19 cellular contexts compared by ENCODE assay signal in genomic region chr12:54932038-54932437, GRCh38. TPM values are rescaled to one million over a fixed set of nuclear protein-coding genes. Genes with fewer than 3 reads are reported as not detected.
DNase-seq lines count a peak whose midpoint lies in the region; ATAC-seq, FAIRE-seq and TF ChIP-seq lines count a peak whose summit lies in the region.
"Had no signal": no experiment of that assay in that cellular context is flagged by ENCODE, and none has a peak within 500 bp of the region (broad histone marks: within the 10 kb centered on the region; RNA-seq: fewer than 3 reads in every experiment).

No MANE protein-coding gene starts in this region.

- H3K4me1 ChIP-seq in vagina = peaks cover 9% of the 10 kb centered on the region

- H3K27ac Mint-ChIP-seq in activated CD4-positive, alpha-beta T cell treated with anti-CD3 and anti-CD28 coated beads, Interleukin-2, amount 10 ng/mL, durations not matched to agents 24 days and 14 days = peak overlapping the region; percentile 41
- peak overlapping the region; percentile 99 for H3K27ac Mint-ChIP-seq in activated CD8-positive, alpha-beta T cell treated with anti-CD3 and anti-CD28 coated beads for 36 hours
- H3K27ac Mint-ChIP-seq: CD4-positive, alpha-beta T cell had no signal

- peak overlapping the region; percentile 99 for H3K27ac ChIP-seq in epithelial cell of prostate
- H3K27ac ChIP-seq in vagina = no peak overlapping the region
- H3K27ac ChIP-seq: A549, Peyer's patch had no signal

- no peaks in the 10 kb centered on the region for H3K27me3 Mint-ChIP-seq in activated CD4-positive, alpha-beta T cell treated with anti-CD3 and anti-CD28 coated beads, Interleukin-2, amount 10 ng/mL, durations not matched to agents 24 days and 14 days
- no peaks in the 10 kb centered on the region for H3K27me3 Mint-ChIP-seq in activated CD8-positive, alpha-beta T cell treated with anti-CD3 and anti-CD28 coated beads for 36 hours
- H3K27me3 Mint-ChIP-seq: CD4-positive, alpha-beta T cell had no signal

- POLR2A ChIA-PET in activated CD8-positive, alpha-beta T cell treated with anti-CD3 and anti-CD28 coated beads for 36 hours (lab: Charles Lee) = no interaction called here

- no peak for ATAC-seq in activated CD8-positive, alpha-beta T cell treated with anti-CD3 and anti-CD28 coated beads for 36 hours

- no peak for TF ChIP-seq CTCF in activated CD8-positive, alpha-beta T cell treated with anti-CD3 and anti-CD28 coated beads for 36 hours (IDR thresholded peaks at IDR 0.05)
- TF ChIP-seq CTCF in vagina (IDR thresholded peaks at IDR 0.05) = no peak

- CTCF ChIA-PET in activated CD8-positive, alpha-beta T cell treated with anti-CD3 and anti-CD28 coated beads for 36 hours (lab: Charles Lee) = interaction anchor here (2.7 kb wide), 1 partner anchor 26 kb away, joined by 7 read pairs; no protein-coding TSS in a partner anchor

- H3K36me3 Mint-ChIP-seq in activated CD4-positive, alpha-beta T cell treated with anti-CD3 and anti-CD28 coated beads, Interleukin-2, amount 10 ng/mL, durations not matched to agents 24 days and 14 days (ENCODE audit: low read depth) = peaks cover 59% of the 10 kb centered on the region
- H3K36me3 Mint-ChIP-seq in activated CD8-positive, alpha-beta T cell treated with anti-CD3 and anti-CD28 coated beads for 36 hours (ENCODE audit: low read depth) = peaks cover 63% of the 10 kb centered on the region

- H3K36me3 ChIP-seq in vagina = no peaks in the 10 kb centered on the region
- H3K36me3 ChIP-seq: Peyer's patch had no signal

- no peak overlapping the region for H3K4me3 Mint-ChIP-seq in activated CD4-positive, alpha-beta T cell treated with anti-CD3 and anti-CD28 coated beads, Interleukin-2, amount 10 ng/mL, durations not matched to agents 24 days and 14 days
- H3K4me3 Mint-ChIP-seq in activated CD8-positive, alpha-beta T cell treated with anti-CD3 and anti-CD28 coated beads for 36 hours = no peak overlapping the region
- H3K4me3 Mint-ChIP-seq: CD4-positive, alpha-beta T cell had no signal

- FAIRE-seq in H54 (lab: Jason Lieb, UNC) = no peak
- FAIRE-seq: A549, D721Med, G401.6, GM12891 had no signal

- no peak for TF ChIP-seq POLR2A in H54 (IDR thresholded peaks at IDR 0.05; ENCODE audit: low read depth, low read length)
- TF ChIP-seq POLR2A in vagina (IDR thresholded peaks at IDR 0.05) = no peak

- no peaks in the 10 kb centered on the region for H3K27me3 ChIP-seq in vagina
- H3K27me3 ChIP-seq: Peyer's patch had no signal

- no peaks in the 10 kb centered on the region for H3K9me3 ChIP-seq in vagina
- H3K9me3 ChIP-seq: A549 had no signal

- peaks cover 52% of the 10 kb centered on the region for H3K4me1 Mint-ChIP-seq in activated CD4-positive, alpha-beta T cell treated with anti-CD3 and anti-CD28 coated beads, Interleukin-2, amount 10 ng/mL, durations not matched to agents 24 days and 14 days
- H3K4me1 Mint-ChIP-seq in activated CD8-positive, alpha-beta T cell treated with anti-CD3 and anti-CD28 coated beads for 36 hours (ENCODE audit: low read depth) = peaks cover 59% of the 10 kb centered on the region

- no peak for DNase-seq in activated CD4-positive, alpha-beta T cell treated with anti-CD3 and anti-CD28 coated beads, Interleukin-2, amount 10 ng/mL, durations not matched to agents 24 days and 14 days
- no peak for DNase-seq in activated CD4-positive, alpha-beta T cell treated with anti-CD3 and anti-CD28 coated beads for 48 hours
- DNase-seq in CMK (ENCODE audit: low read depth) = peak; percentile 51
- DNase-seq in activated CD8-positive, alpha-beta T cell treated with anti-CD3 and anti-CD28 coated beads for 36 hours = no peak
- no peak for DNase-seq in epithelial cell of prostate (ENCODE audit: low read depth, low spot score)
- no peak for DNase-seq in A172 (ENCODE audit: low spot score)
- no peak for DNase-seq in H54 (ENCODE audit: insufficient read length, low spot score)
- no peak for DNase-seq in vagina (ENCODE audit: extremely low spot score in 2 of 2)
- DNase-seq: CD4-positive, alpha-beta T cell; DMS79 treated with DMSO at 0.1 percent for 48 hours; HCEC 1CT; Kasumi-1; NCI-H187 treated with DMSO at 0.1 percent for 48 hours; NCI-H446; Peyer's patch had no signal

- H3K9me3 Mint-ChIP-seq in activated CD4-positive, alpha-beta T cell treated with anti-CD3 and anti-CD28 coated beads, Interleukin-2, amount 10 ng/mL, durations not matched to agents 24 days and 14 days = peaks cover 46% of the 10 kb centered on the region
- H3K9me3 Mint-ChIP-seq in activated CD8-positive, alpha-beta T cell treated with anti-CD3 and anti-CD28 coated beads for 36 hours = peaks cover 62% of the 10 kb centered on the region

- H3K4me3 ChIP-seq in vagina = no peak overlapping the region
- H3K4me3 ChIP-seq: A549, Peyer's patch had no signal

- intact Hi-C loops in activated CD4-positive, alpha-beta T cell treated with anti-CD3 and anti-CD28 coated beads, Interleukin-2, amount 10 ng/mL, durations not matched to agents 24 days and 14 days (cut with micrococcal nuclease) = no loop called here
- intact Hi-C loops in activated CD8-positive, alpha-beta T cell treated with anti-CD3 and anti-CD28 coated beads for 36 hours (cut with micrococcal nuclease) = loop anchor here (10.0 kb wide), 1 partner anchor 53 kb away; the partner anchor contains the start of gene TESPA1
- intact Hi-C loops in vagina (cut with DNase I) = no loop called here

RNA-seq across cellular contexts. Expression of gene TESPA1, which starts 52.5 kb away (rescaled TPM):
- 164 and 168 TPM in 2 replicates for total RNA-seq in activated CD4-positive, alpha-beta T cell treated with anti-CD3 and anti-CD28 coated beads, Interleukin-2, amount 10 ng/mL, durations not matched to agents 24 days and 14 days
- 100 to 1,000 TPM; 107 to 112 TPM for total RNA-seq in activated CD8-positive, alpha-beta T cell treated with anti-CD3 and anti-CD28 coated beads for 36 hours
- total RNA-seq in A172 (2014; rRNA removed; shearing (Covaris generic)) = not detected in 2 replicates
- total RNA-seq in vagina = 2.5 TPM

Comparison
In these comparisons a context has a peak if more than half of its experiments do, and no peak if none do; other contexts are left out.
1. RNA of gene TESPA1, which starts 52.5 kb away (total RNA-seq): 164 to 168 TPM in activated CD4-positive, alpha-beta T cell treated with anti-CD3 and anti-CD28 coated beads, Interleukin-2, amount 10 ng/mL, durations not matched to agents 24 days and 14 days and 107 to 112 TPM in activated CD8-positive, alpha-beta T cell treated with anti-CD3 and anti-CD28 coated beads for 36 hours; 2.5 TPM in vagina (single experiment) and not detected in A172; every median in the first group is over 10 times any median in the second.